In the genomic region with DNA sequence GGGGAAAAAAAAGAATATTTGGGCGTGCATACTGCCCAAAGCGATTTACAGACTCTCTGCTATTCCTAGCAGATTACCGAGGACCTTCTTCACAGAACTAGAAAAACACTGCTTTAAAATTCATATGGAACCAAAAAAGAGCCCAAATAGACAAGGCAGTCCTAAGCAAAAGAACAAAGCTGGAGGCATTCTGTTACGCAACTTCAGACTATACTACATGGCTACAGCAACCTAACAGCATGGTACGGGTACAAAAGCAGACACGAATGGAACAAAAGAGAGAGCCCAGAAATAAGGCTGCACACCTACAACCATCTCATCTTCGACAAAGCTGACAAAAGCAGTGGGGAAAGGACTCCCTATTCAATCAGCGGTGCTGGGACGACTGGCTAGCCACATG, we compare ENCODE assay signal across 20 cellular contexts. TPM values are rescaled to one million over a fixed set of nuclear protein-coding genes. Genes with fewer than 3 reads are reported as not detected.
A peak's percentile ranks its signal among the peaks of the same experiment; 100 is the strongest.
DNase-seq lines count a peak whose midpoint lies in the region; ATAC-seq and TF ChIP-seq lines count a peak whose summit lies in the region.
"Had no signal": no experiment of that assay in that cellular context is flagged by ENCODE, and none has a peak within 500 bp of the region (broad histone marks: within the 10 kb centered on the region; RNA-seq: fewer than 3 reads in every experiment).

No MANE protein-coding gene starts in this region.

- H3K4ac ChIP-seq in IMR-90 (ENCODE audit: low read depth, low read length): no peak overlapping the region

- no peak for TF ChIP-seq POLR2A in IMR-90 (IDR thresholded peaks at IDR 0.05; ENCODE audit: low read depth, low read length)

- H2BK5ac ChIP-seq in IMR-90 (ENCODE audit: low read depth, low read length, poor library complexity, severe bottlenecking): no peak overlapping the region

- TF ChIP-seq CTCF in GM23338 (conservative IDR thresholded peaks at IDR 0.05; ENCODE audit: low read depth in 2 of 2) (no peak), IMR-90 (conservative IDR thresholded peaks at IDR 0.05; ENCODE audit: low read depth, low read length) (no peak)

- H4K20me1 ChIP-seq in GM23338 (replicated peaks; ENCODE audit: insufficient read depth): no peaks in the 10 kb centered on the region
- H4K20me1 ChIP-seq in IMR-90 (ENCODE audit: insufficient read depth, low read length): peaks cover 25% of the 10 kb centered on the region

- intact Hi-C loops in IMR-90 (cut with micrococcal nuclease) (no loop called here), left colon (cut with DNase I, micrococcal nuclease) (no loop called here)
- intact Hi-C loops in activated CD4-positive, alpha-beta T cell treated with anti-CD3 and anti-CD28 coated beads for 36 hours (cut with DNase I, micrococcal nuclease): no loop called here

- H3K27ac ChIP-seq in GM23338 (ENCODE audit: low read depth) (peak overlapping the region; percentile 0), IMR-90 (ENCODE audit: insufficient read depth, low read length) (no peak overlapping the region)
- H3K27ac ChIP-seq: BLaER1 treated with 17β-estradiol and CSF1 and Interleukin-3, amounts not matched to agents 10 nM and 100 nM; GM23248 had no signal

- H3K27me3 ChIP-seq in GM23338 (ENCODE audit: insufficient read depth): no peaks in the 10 kb centered on the region
- no peaks in the 10 kb centered on the region for H3K27me3 ChIP-seq in IMR-90 (ENCODE audit: control insufficient read depth, insufficient read depth, low read length)
- H3K27me3 ChIP-seq: BE2C; BLaER1 treated with 17β-estradiol and CSF1 and Interleukin-3, amounts not matched to agents 10 nM and 100 nM had no signal

- H3K79me2 ChIP-seq in GM23338 (replicated peaks; ENCODE audit: insufficient read depth): no peaks in the 10 kb centered on the region

- ATAC-seq in GM23338: no peak
- no peak for ATAC-seq in IMR-90 (ENCODE audit: low read depth)
- no peak for ATAC-seq in effector memory CD8-positive, alpha-beta T cell (replicated peaks)
- ATAC-seq in left colon: no peak
- no peak for ATAC-seq in activated CD4-positive, alpha-beta T cell treated with anti-CD3 and anti-CD28 coated beads for 36 hours
- ATAC-seq: GM12878 had no signal

- peaks cover 21% of the 10 kb centered on the region for H3K9me1 ChIP-seq in IMR-90 (ENCODE audit: insufficient read depth, low read length)

- no peak for TF ChIP-seq RAD21 in IMR-90 (IDR thresholded peaks at IDR 0.05; ENCODE audit: low read length)

- H3K4me1 Mint-ChIP-seq in GM23338: peaks cover 56% of the 10 kb centered on the region
- H3K4me1 Mint-ChIP-seq in effector memory CD8-positive, alpha-beta T cell (ENCODE audit: low read depth in 2 of 2): peaks cover 22 to 29% of the 10 kb centered on the region in 2 donors
- peaks cover 36% of the 10 kb centered on the region for H3K4me1 Mint-ChIP-seq in activated CD4-positive, alpha-beta T cell treated with anti-CD3 and anti-CD28 coated beads for 36 hours

- no peaks in the 10 kb centered on the region for H3K36me3 ChIP-seq in GM23338 (ENCODE audit: insufficient read depth)
- H3K36me3 ChIP-seq in IMR-90 (ENCODE audit: control insufficient read depth, insufficient read depth, low read length): peaks cover 4% of the 10 kb centered on the region

- H2BK20ac ChIP-seq in IMR-90 (ENCODE audit: low read depth, low read length): no peak overlapping the region

- no peak overlapping the region for H2BK120ac ChIP-seq in IMR-90 (ENCODE audit: low read depth, low read length)

- H4K5ac ChIP-seq in IMR-90 (ENCODE audit: low read depth, low read length): no peak overlapping the region

- H3K27ac Mint-ChIP-seq in GM23338: peak overlapping the region; percentile 60; the same call in 1 of the 2 replicates
- H3K27ac Mint-ChIP-seq in effector memory CD8-positive, alpha-beta T cell: peak overlapping the region; percentile 60 to 63
- H3K27ac Mint-ChIP-seq in activated CD4-positive, alpha-beta T cell treated with anti-CD3 and anti-CD28 coated beads for 36 hours: no peak overlapping the region
- H3K27ac Mint-ChIP-seq: CD14-positive monocyte; CD4-positive, alpha-beta T cell; HFFc6 had no signal

- H3K56ac ChIP-seq in IMR-90 (ENCODE audit: extremely low read depth, insufficient read depth, low read length): no peak overlapping the region

- H2BK15ac ChIP-seq in IMR-90 (ENCODE audit: low read depth, low read length): no peak overlapping the region

- POLR2A ChIA-PET in IMR-90 (lab: Charles Lee; ENCODE audit: unreplicated experiment): no interaction called here
- POLR2A ChIA-PET in activated CD4-positive, alpha-beta T cell treated with anti-CD3 and anti-CD28 coated beads for 36 hours (lab: Charles Lee): no interaction called here

- H3K4me2 ChIP-seq in GM23338 (peak overlapping the region; percentile 49; the same call in 1 of the 2 replicates), IMR-90 (ENCODE audit: low read depth, low read length) (no peak overlapping the region)
- H3K4me2 ChIP-seq: BLaER1 treated with 17β-estradiol and CSF1 and Interleukin-3, amounts not matched to agents 10 nM and 100 nM had no signal

- DNase-seq in GM23338 (ENCODE audit: low spot score): peak; percentile 22
- DNase-seq in IMR-90: no peak
- DNase-seq in effector memory CD8-positive, alpha-beta T cell: no peak
- DNase-seq in left colon: no peak
- no peak for DNase-seq in activated CD4-positive, alpha-beta T cell treated with anti-CD3 and anti-CD28 coated beads for 36 hours
- DNase-seq in AG08396 (ENCODE audit: low spot score): no peak
- DNase-seq: AML-193; BE2C; CD4-positive, alpha-beta T cell; CD8-positive, alpha-beta memory T cell; DMS 273 treated with DMSO at 0.1 percent for 48 hours; DMS79; EL; GDM1; GM23248; HFFc6 had no signal

- H3K4me1 ChIP-seq in GM23338 (ENCODE audit: insufficient read depth) (peaks cover 69% of the 10 kb centered on the region), IMR-90 (ENCODE audit: control insufficient read depth, insufficient read depth, low read length) (peaks cover 10% of the 10 kb centered on the region)
- H3K4me1 ChIP-seq: BE2C; BLaER1 treated with 17β-estradiol and CSF1 and Interleukin-3, amounts not matched to agents 10 nM and 100 nM had no signal

- no peak overlapping the region for H3K14ac ChIP-seq in IMR-90 (replicated peaks; ENCODE audit: low read depth, low read length)

- peaks cover 3% of the 10 kb centered on the region; the same call in 2 of the 3 replicates for H3K36me3 Mint-ChIP-seq in GM23338 (ENCODE audit: low read depth)
- peaks cover 50% of the 10 kb centered on the region for H3K36me3 Mint-ChIP-seq in effector memory CD8-positive, alpha-beta T cell (ENCODE audit: insufficient read depth)
- peaks cover 61% of the 10 kb centered on the region for H3K36me3 Mint-ChIP-seq in activated CD4-positive, alpha-beta T cell treated with anti-CD3 and anti-CD28 coated beads for 36 hours (ENCODE audit: low read depth)

- no peak overlapping the region for H4K8ac ChIP-seq in IMR-90 (ENCODE audit: low read depth in 2 of 2, low read length in 2 of 2)

- H2AK5ac ChIP-seq in IMR-90 (ENCODE audit: low read depth, low read length): no peak overlapping the region

- dilution Hi-C loops in IMR-90 (cut with HindIII; ENCODE audit: low sequenced_read_pairs, unreplicated experiment): no loop called here

- H3K4me3 ChIP-seq in GM23338 (no peak overlapping the region), IMR-90 (ENCODE audit: insufficient read depth, low read depth, low read length) (no peak overlapping the region)
- H3K4me3 ChIP-seq: BLaER1 treated with 17β-estradiol and CSF1 and Interleukin-3, amounts not matched to agents 10 nM and 100 nM; GM12878; GM23248; HAP-1 had no signal

- peaks cover 39 to 59% of the 10 kb centered on the region in 2 experiments for H3K79me1 ChIP-seq in IMR-90 (ENCODE audit: low read depth in 1 of 2, low read length in 2 of 2)

- no peaks in the 10 kb centered on the region for H3K9me3 Mint-ChIP-seq in GM23338
- no peaks in the 10 kb centered on the region for H3K9me3 Mint-ChIP-seq in effector memory CD8-positive, alpha-beta T cell
- no peaks in the 10 kb centered on the region for H3K9me3 Mint-ChIP-seq in activated CD4-positive, alpha-beta T cell treated with anti-CD3 and anti-CD28 coated beads for 36 hours (ENCODE audit: low read depth)
- H3K9me3 Mint-ChIP-seq: CD4-positive, alpha-beta T cell; CD8-positive, alpha-beta memory T cell; HFFc6 had no signal

- in situ Hi-C loops in IMR-90 (cut with MboI; ENCODE audit: low sequenced_read_pairs): no loop called here

- no peaks in the 10 kb centered on the region for H3K9me3 ChIP-seq in IMR-90 (ENCODE audit: control insufficient read depth, insufficient read depth, low read length)
- H3K9me3 ChIP-seq: BE2C; BLaER1 treated with 17β-estradiol and CSF1 and Interleukin-3, amounts not matched to agents 10 nM and 100 nM; HAP-1 had no signal

- CTCF ChIA-PET in IMR-90 (lab: Yijun Ruan, JAX): no interaction called here
- CTCF ChIA-PET in activated CD4-positive, alpha-beta T cell treated with anti-CD3 and anti-CD28 coated beads for 36 hours (lab: Charles Lee): no interaction called here

- H3F3A ChIP-seq in GM23338 (replicated peaks; ENCODE audit: low read depth): 0 out of 2 replicates have a peak, but pooled peaks cover 9% of the 10 kb centered on the region

- no peaks in the 10 kb centered on the region for H3K9me2 ChIP-seq in GM23338 (ENCODE audit: insufficient read depth)

- BruUV-seq in IMR-90 (replicated peaks; lab: Mats Ljungman, UMichigan): no TSS peak

- no peak overlapping the region for H3K23ac ChIP-seq in IMR-90 (ENCODE audit: low read depth, low read length)

- no peak overlapping the region for H3K9ac ChIP-seq in IMR-90 (ENCODE audit: low read depth, low read length)
- H3K9ac ChIP-seq: BLaER1 treated with 17β-estradiol and CSF1 and Interleukin-3, amounts not matched to agents 10 nM and 100 nM; GM23248 had no signal

- no peak overlapping the region for H2AK9ac ChIP-seq in IMR-90 (replicated peaks; ENCODE audit: low read depth, low read length, poor library complexity)

- H4K91ac ChIP-seq in IMR-90 (ENCODE audit: insufficient read depth, low read depth, low read length): no peak overlapping the region

- no peak overlapping the region for H3K18ac ChIP-seq in IMR-90 (ENCODE audit: low read depth, low read length)

- no peak overlapping the region for H3K4me3 Mint-ChIP-seq in GM23338
- no peak overlapping the region for H3K4me3 Mint-ChIP-seq in effector memory CD8-positive, alpha-beta T cell
- no peak overlapping the region for H3K4me3 Mint-ChIP-seq in activated CD4-positive, alpha-beta T cell treated with anti-CD3 and anti-CD28 coated beads for 36 hours
- H3K4me3 Mint-ChIP-seq: CD14-positive monocyte; CD4-positive, alpha-beta T cell; HFFc6 had no signal

- no CpG with 5 or more reads among the region's 9 CpGs for WGBS in IMR-90 (ENCODE audit: extremely low coverage in 2 of 2, insufficient read length in 1 of 2), 2 experiments

- H3K27me3 Mint-ChIP-seq in GM23338 (ENCODE audit: insufficient read depth, low read depth, poor library complexity): peaks cover 4% of the 10 kb centered on the region
- H3K27me3 Mint-ChIP-seq in effector memory CD8-positive, alpha-beta T cell: no peaks in the 10 kb centered on the region
- no peaks in the 10 kb centered on the region for H3K27me3 Mint-ChIP-seq in activated CD4-positive, alpha-beta T cell treated with anti-CD3 and anti-CD28 coated beads for 36 hours
- H3K27me3 Mint-ChIP-seq: CD4-positive, alpha-beta T cell; CD8-positive, alpha-beta memory T cell had no signal

- H2AFZ ChIP-seq in GM23338 (no peak overlapping the region), IMR-90 (replicated peaks; ENCODE audit: low read length, poor library complexity) (no peak overlapping the region)
- H2AFZ ChIP-seq: GM23248 had no signal

RNA-seq across cellular contexts. Expression of a gene that starts 56.7 kb away (rescaled TPM):
- total RNA-seq in GM23338 (2014; rRNA removed; shearing (Covaris generic)): 9.3 and 10.8 TPM in 2 replicates
- polyA plus RNA-seq in GM23338 (2016; fragmentation: Nextera tagmentation; extraction: Ambion mirVana) (3.5 and 3.7 TPM in 2 replicates), IMR-90 (2012; rRNA removed) (21.2 TPM in 2 replicates)
- total RNA-seq in IMR-90 (2012; rRNA removed) (25.3 and 25.6 TPM in 2 replicates), left colon (10 to 100 TPM; 22.6 to 31.6 TPM)
- polyA plus RNA-seq in IMR-90 (2012; cell fraction: cytosol; rRNA removed): 10.5 and 14.4 TPM in 2 replicates
- 29.8 and 31.8 TPM in 2 replicates for polyA plus RNA-seq in IMR-90 (2012; cell fraction: nucleus; rRNA removed; ENCODE audit: low replicate concordance)
- 10 to 100 TPM; 66.4 to 83.7 TPM for total RNA-seq in activated CD4-positive, alpha-beta T cell treated with anti-CD3 and anti-CD28 coated beads for 36 hours
